ENCODE assay signal across 15 cellular contexts in genomic region chr6:128425855-128426254, GRCh38.
DNase-seq lines count a peak whose midpoint lies in the region; ATAC-seq and TF ChIP-seq lines count a peak whose summit lies in the region.
"Had no signal": no experiment of that assay in that cellular context is flagged by ENCODE, and none has a peak within 500 bp of the region (broad histone marks: within the 10 kb centered on the region; RNA-seq: fewer than 3 reads in every experiment).

No MANE protein-coding gene starts in this region.

- H3K36me3 ChIP-seq in left ventricle myocardium inferior: no peaks in the 10 kb centered on the region
- no peaks in the 10 kb centered on the region for H3K36me3 ChIP-seq in tibial artery

- DNase-seq in left ventricle myocardium inferior (no peak), Right ventricle myocardium superior (no peak), cardiac fibroblast (ENCODE audit: low read depth in 2 of 2) (peak; percentile 38 to 41), fibroblast of the aortic adventitia (ENCODE audit: low read depth) (peak; percentile 17), tibial artery (no peak)
- DNase-seq: 8988T; AML-193; Caco-2; CD8-positive, alpha-beta memory T cell; DMS53; GF-D8; GM23248 had no signal

- H3K9me3 ChIP-seq in left ventricle myocardium inferior (replicated peaks) (no peaks in the 10 kb centered on the region), tibial artery (no peaks in the 10 kb centered on the region)
- H3K9me3 ChIP-seq: BLaER1, Caco-2 had no signal

- ATAC-seq in Right ventricle myocardium superior (ENCODE audit: poor library complexity): no peak
- ATAC-seq in HG03469 (IDR thresholded peaks at IDR 0.05; ENCODE audit: unreplicated experiment): no peak
- no peak for ATAC-seq in GM21423 (IDR thresholded peaks at IDR 0.05; ENCODE audit: unreplicated experiment)

- no peaks in the 10 kb centered on the region for H3K27me3 ChIP-seq in left ventricle myocardium inferior (ENCODE audit: low read depth)
- H3K27me3 ChIP-seq in tibial artery: no peaks in the 10 kb centered on the region
- H3K27me3 ChIP-seq: BLaER1 had no signal

- intact Hi-C loops in left ventricle myocardium inferior (cut with micrococcal nuclease): no loop called here
- intact Hi-C loops in Right ventricle myocardium superior (cut with DNase I): no loop called here
- intact Hi-C loops in tibial artery (cut with DNase I; ENCODE audit: low total_unique reads): no loop called here

- no peak for TF ChIP-seq CTCF in left ventricle myocardium inferior (IDR thresholded peaks at IDR 0.05; ENCODE audit: borderline replicate concordance)
- no peak for TF ChIP-seq CTCF in cardiac fibroblast (IDR thresholded peaks at IDR 0.05; ENCODE audit: low read depth, low read length)
- no peak for TF ChIP-seq CTCF in fibroblast of the aortic adventitia (IDR thresholded peaks at IDR 0.05; ENCODE audit: insufficient read depth, low read length)
- TF ChIP-seq CTCF in tibial artery (IDR thresholded peaks at IDR 0.05): no peak

- H3K4me3 ChIP-seq in left ventricle myocardium inferior (no peak overlapping the region), cardiac fibroblast (replicated peaks in 1 of 2; ENCODE audit: low read depth in 2 of 2, low read length in 2 of 2) (no peak overlapping the region), fibroblast of the aortic adventitia (ENCODE audit: low read depth, low read length) (no peak overlapping the region), tibial artery (no peak overlapping the region)
- H3K4me3 ChIP-seq: BLaER1, GM23248 had no signal

- H3K27ac ChIP-seq in left ventricle myocardium inferior (replicated peaks) (peak overlapping the region; percentile 51), tibial artery (peak overlapping the region; percentile 62 to 67)
- H3K27ac ChIP-seq: BLaER1, GM23248 had no signal

- H3K4me1 ChIP-seq in left ventricle myocardium inferior (peaks cover 66% of the 10 kb centered on the region), tibial artery (peaks cover 0 to 62% (median 31%) of the 10 kb centered on the region in 4 donors)
- H3K4me1 ChIP-seq: BLaER1 had no signal

Comparison
In these comparisons a context has a peak if more than half of its experiments do, and no peak if none do; other contexts are left out.
1. DNase-seq: peak in cardiac fibroblast (2 of 2) and fibroblast of the aortic adventitia (single experiment); none in left ventricle myocardium inferior (single experiment), Right ventricle myocardium superior (single experiment) and tibial artery (0 of 2).